ENCODE assay signal across 8 cellular contexts in the genomic region with DNA sequence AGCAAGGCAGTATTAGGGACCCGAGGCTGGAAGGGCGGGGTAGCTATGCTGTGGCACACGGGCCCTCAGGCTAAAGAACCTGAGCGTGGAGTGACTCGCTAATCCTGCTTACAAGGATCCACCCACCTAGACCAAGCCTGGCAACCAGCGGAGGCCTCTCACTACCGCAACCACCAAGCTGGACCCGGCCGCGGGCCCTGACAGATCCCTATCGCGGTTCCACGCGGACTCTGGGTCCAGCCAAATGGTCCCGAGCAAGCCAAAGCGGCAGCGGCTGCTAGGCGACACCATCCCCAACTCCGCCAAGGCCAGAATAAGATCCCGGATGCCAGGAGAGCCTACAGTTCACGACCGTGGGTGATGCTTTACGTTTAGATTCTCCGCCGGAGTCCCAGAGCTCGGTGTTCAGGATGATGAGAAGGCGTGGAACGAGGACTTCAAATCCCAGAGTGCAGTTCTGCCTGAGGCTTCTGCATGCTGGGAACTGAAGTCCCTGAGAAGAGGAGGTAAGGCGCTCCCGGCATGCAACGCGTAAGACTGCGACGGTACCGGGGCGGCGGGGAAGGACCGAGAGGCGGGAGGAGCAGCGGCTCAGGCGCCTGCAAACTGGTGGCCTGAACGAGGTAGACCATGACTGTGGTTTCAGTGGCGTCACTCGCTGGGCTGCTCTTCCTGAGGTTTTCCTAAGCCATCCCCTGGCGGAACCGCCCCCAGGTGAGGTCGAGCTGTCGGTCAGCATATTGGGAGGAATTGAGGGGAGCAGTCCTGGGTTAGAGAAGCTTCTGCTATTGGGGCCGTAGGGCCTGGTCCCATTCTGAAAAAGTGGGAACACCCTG. TPM values are rescaled to one million over a fixed set of nuclear protein-coding genes. Genes with fewer than 3 reads are reported as not detected.
DNase-seq lines count a peak whose midpoint lies in the region; ATAC-seq and TF ChIP-seq lines count a peak whose summit lies in the region.

A gene with protein sequence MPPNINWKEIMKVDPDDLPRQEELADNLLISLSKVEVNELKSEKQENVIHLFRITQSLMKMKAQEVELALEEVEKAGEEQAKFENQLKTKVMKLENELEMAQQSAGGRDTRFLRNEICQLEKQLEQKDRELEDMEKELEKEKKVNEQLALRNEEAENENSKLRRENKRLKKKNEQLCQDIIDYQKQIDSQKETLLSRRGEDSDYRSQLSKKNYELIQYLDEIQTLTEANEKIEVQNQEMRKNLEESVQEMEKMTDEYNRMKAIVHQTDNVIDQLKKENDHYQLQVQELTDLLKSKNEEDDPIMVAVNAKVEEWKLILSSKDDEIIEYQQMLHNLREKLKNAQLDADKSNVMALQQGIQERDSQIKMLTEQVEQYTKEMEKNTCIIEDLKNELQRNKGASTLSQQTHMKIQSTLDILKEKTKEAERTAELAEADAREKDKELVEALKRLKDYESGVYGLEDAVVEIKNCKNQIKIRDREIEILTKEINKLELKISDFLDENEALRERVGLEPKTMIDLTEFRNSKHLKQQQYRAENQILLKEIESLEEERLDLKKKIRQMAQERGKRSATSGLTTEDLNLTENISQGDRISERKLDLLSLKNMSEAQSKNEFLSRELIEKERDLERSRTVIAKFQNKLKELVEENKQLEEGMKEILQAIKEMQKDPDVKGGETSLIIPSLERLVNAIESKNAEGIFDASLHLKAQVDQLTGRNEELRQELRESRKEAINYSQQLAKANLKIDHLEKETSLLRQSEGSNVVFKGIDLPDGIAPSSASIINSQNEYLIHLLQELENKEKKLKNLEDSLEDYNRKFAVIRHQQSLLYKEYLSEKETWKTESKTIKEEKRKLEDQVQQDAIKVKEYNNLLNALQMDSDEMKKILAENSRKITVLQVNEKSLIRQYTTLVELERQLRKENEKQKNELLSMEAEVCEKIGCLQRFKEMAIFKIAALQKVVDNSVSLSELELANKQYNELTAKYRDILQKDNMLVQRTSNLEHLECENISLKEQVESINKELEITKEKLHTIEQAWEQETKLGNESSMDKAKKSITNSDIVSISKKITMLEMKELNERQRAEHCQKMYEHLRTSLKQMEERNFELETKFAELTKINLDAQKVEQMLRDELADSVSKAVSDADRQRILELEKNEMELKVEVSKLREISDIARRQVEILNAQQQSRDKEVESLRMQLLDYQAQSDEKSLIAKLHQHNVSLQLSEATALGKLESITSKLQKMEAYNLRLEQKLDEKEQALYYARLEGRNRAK (N-terminal part only) (minus strand): TSS at position 315 of the 836 bp plus-strand sequence. CDS start 781 bp downstream, outside the sequence.
A gene (plus strand): TSS at position 534 of the 836 bp plus-strand sequence. CDS start 6,009 bp downstream, outside the sequence.

- 0 out of 2 replicates have a peak, but pooled peaks cover 8% of the 10 kb centered on the region for H4K20me1 ChIP-seq in BLaER1

- H3K4me3 ChIP-seq in BLaER1 (peak within 1 kb of the TSS; percentile 91), colonic mucosa (peak within 1 kb of the TSS; percentile 61)

- peaks cover 24% of the 10 kb centered on the region for H3K4me1 ChIP-seq in BLaER1
- no peaks in the 10 kb centered on the region for H3K4me1 ChIP-seq in colonic mucosa

- H3K4me2 ChIP-seq in BLaER1 = peak within 1 kb of the TSS; percentile 94

- H3K9ac ChIP-seq in BLaER1 (peak within 1 kb of the TSS; percentile 85), colonic mucosa (ENCODE audit: low read depth in 2 of 2, low read length in 2 of 2) (peak within 1 kb of the TSS; percentile 80 to 82)

- ATAC-seq in GM19324 (IDR thresholded peaks at IDR 0.05; ENCODE audit: low FRiP score, unreplicated experiment) (peak; percentile 98), HG03460 (IDR thresholded peaks at IDR 0.05; ENCODE audit: unreplicated experiment) (peak; percentile 94)

- H3K36me3 ChIP-seq in BLaER1 = peaks cover 8% of the 10 kb centered on the region
- no peaks in the 10 kb centered on the region for H3K36me3 ChIP-seq in colonic mucosa

- H3K27ac ChIP-seq in BLaER1 (peak within 1 kb of the TSS; percentile 71), colonic mucosa (peak within 1 kb of the TSS; percentile 65)

- H3K27me3 ChIP-seq in BLaER1 (no peaks in the 10 kb centered on the region), colonic mucosa (no peaks in the 10 kb centered on the region)

- peak; percentile 96 for DNase-seq in NCI-H524 treated with DMSO at 0.1 percent for 48 hours (lab: John Stamatoyannopoulos, UW)
- peak; percentile 93 for DNase-seq in activated CD4-positive, alpha-beta T cell treated with anti-CD3 and anti-CD28 coated beads for 48 hours
- peak; percentile 97 for DNase-seq in colonic mucosa
- peak; percentile 100 for DNase-seq in kidney tubule cell (ENCODE audit: low spot score)
- DNase-seq in stimulated activated CD4-positive, alpha-beta T cell treated with anti-CD3 and anti-CD28 coated beads, Interleukin-1b, Interleukin-23, amount 100 ng/mL, for 1 hour (ENCODE audit: low read depth in 2 of 2) = peak; percentile 72 to 74

- intact Hi-C loops in colonic mucosa (cut with DNase I) = loop anchor here (10.0 kb wide), 1 partner anchor 433 kb away; no protein-coding TSS in a partner anchor

- no peak for TF ChIP-seq CTCF in colonic mucosa (IDR thresholded peaks at IDR 0.05)

- no peaks in the 10 kb centered on the region for H3K9me3 ChIP-seq in BLaER1
- no peaks in the 10 kb centered on the region for H3K9me3 ChIP-seq in colonic mucosa

RNA-seq across cellular contexts. Expression of the first gene that starts in this region (rescaled TPM):
- total RNA-seq in colonic mucosa = 1 to 10 TPM; 6.8 to 6.9 TPM

RNA-seq across cellular contexts. Expression of the second gene that starts in this region (rescaled TPM):
- total RNA-seq in colonic mucosa = 10 to 100 TPM; 14.6 to 16.8 TPM

Comparison
In these comparisons a context has a peak if more than half of its experiments do, and no peak if none do; other contexts are left out.
1. Peak in every context shown above with its lines: DNase-seq, ATAC-seq, H3K4me3 ChIP-seq and H3K27ac ChIP-seq.